ENCODE assay signal across 24 cellular contexts in genomic region chr6:5128351-5128750, GRCh38.
"Had no signal": no experiment of that assay in that cellular context is flagged by ENCODE, and none has a peak within 500 bp of the region (broad histone marks: within the 10 kb centered on the region; RNA-seq: fewer than 3 reads in every experiment).

No MANE protein-coding gene starts in this region.

- DNase-seq: activated CD4-positive, alpha-beta memory T cell treated with anti-CD3 and anti-CD28 coated beads for 36 hours; activated CD4-positive, alpha-beta T cell treated with anti-CD3 and anti-CD28 coated beads for 48 hours; activated CD8-positive, alpha-beta memory T cell treated with anti-CD3 and anti-CD28 coated beads, Interleukin-2, amount 50 U/mL, for 4 hours; activated effector memory CD4-positive, alpha-beta T cell treated with anti-CD3 and anti-CD28 coated beads, Interleukin-2, amount 50 U/mL, for 16 hours; activated naive CD4-positive, alpha-beta T cell treated with anti-CD3 and anti-CD28 coated beads for 36 hours; activated naive CD8-positive, alpha-beta T cell treated with anti-CD3 and anti-CD28 coated beads for 36 hours; activated T-cell treated with anti-CD3 and anti-CD28 coated beads, Interleukin-2, amount 50 U/mL, for 1 hour; cerebellar nuclear complex; colonic mucosa; effector CD8-positive, alpha-beta T cell; gastrocnemius medialis; glutamatergic neuron; left lung; lower lobe of right lung; mesendoderm; mucosa of descending colon; ovary; right lobe of liver; stimulated activated CD4-positive, alpha-beta T cell treated with anti-CD3 and anti-CD28 coated beads, Interleukin-2, amount 100 ng/mL, for 48 hours; stimulated activated naive CD4-positive, alpha-beta T cell treated with Interleukin-2 at 50 U/mL for 16 hours; T-helper 17 cell; T1000; testis; transverse colon had no signal

- ATAC-seq: gastrocnemius medialis, left lung, lower lobe of right lung, mucosa of descending colon, right lobe of liver, T-helper 17 cell had no signal
